ENCODE assay signal across 1 cellular context in the genomic region with DNA sequence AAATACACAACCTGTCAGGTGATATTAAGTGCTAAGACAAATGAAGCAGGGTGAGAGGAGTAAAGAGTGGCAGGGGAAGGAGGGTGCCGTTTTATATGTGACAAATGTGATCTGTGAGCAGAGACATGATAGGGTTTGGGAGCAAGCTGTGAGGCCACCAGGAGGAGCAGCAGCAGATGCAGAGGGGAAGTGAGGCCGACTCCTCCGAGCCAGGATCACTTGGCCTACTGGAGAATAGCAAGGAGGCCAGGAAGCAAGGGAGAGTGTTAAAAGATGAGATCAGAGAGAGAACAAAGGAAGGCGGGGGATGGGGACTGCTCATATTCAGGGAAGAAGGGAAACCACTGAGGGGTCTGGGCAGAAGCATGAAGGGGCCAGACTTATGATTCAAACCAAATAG.
TF ChIP-seq lines count a peak whose summit lies in the region.

No MANE protein-coding gene starts in this region.

TF ChIP-seq in HCT116, 20 proteins besides CTCF, POLR2A, EP300 and RAD21 (continued from another document):
- TF ChIP-seq CBX3 (IDR thresholded peaks at IDR 0.05; ENCODE audit: low read depth): no peak
- no peak for TF ChIP-seq YY1 (IDR thresholded peaks at IDR 0.05; ENCODE audit: extremely low read depth, insufficient replicate concordance, low read depth, low read length)
- no peak for TF ChIP-seq CEBPB (IDR thresholded peaks at IDR 0.05; ENCODE audit: low read depth)
- TF ChIP-seq TCF7L2 (IDR thresholded peaks at IDR 0.05; ENCODE audit: borderline replicate concordance, extremely low read depth, insufficient read depth, insufficient read length): no peak
- TF ChIP-seq, protein P1, sequence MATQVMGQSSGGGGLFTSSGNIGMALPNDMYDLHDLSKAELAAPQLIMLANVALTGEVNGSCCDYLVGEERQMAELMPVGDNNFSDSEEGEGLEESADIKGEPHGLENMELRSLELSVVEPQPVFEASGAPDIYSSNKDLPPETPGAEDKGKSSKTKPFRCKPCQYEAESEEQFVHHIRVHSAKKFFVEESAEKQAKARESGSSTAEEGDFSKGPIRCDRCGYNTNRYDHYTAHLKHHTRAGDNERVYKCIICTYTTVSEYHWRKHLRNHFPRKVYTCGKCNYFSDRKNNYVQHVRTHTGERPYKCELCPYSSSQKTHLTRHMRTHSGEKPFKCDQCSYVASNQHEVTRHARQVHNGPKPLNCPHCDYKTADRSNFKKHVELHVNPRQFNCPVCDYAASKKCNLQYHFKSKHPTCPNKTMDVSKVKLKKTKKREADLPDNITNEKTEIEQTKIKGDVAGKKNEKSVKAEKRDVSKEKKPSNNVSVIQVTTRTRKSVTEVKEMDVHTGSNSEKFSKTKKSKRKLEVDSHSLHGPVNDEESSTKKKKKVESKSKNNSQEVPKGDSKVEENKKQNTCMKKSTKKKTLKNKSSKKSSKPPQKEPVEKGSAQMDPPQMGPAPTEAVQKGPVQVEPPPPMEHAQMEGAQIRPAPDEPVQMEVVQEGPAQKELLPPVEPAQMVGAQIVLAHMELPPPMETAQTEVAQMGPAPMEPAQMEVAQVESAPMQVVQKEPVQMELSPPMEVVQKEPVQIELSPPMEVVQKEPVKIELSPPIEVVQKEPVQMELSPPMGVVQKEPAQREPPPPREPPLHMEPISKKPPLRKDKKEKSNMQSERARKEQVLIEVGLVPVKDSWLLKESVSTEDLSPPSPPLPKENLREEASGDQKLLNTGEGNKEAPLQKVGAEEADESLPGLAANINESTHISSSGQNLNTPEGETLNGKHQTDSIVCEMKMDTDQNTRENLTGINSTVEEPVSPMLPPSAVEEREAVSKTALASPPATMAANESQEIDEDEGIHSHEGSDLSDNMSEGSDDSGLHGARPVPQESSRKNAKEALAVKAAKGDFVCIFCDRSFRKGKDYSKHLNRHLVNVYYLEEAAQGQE (IDR thresholded peaks at IDR 0.05; ENCODE audit: low read depth): no peak
- no peak for TF ChIP-seq JUND (IDR thresholded peaks at IDR 0.05)
- no peak for TF ChIP-seq POLR2AphosphoS5 (IDR thresholded peaks at IDR 0.05; ENCODE audit: low read depth, low read length)
